Comparison of ENCODE assay signal across 16 cellular contexts in genomic region chr2:225033440-225034390, GRCh38. TPM values are rescaled to one million over a fixed set of nuclear protein-coding genes. Genes with fewer than 3 reads are reported as not detected.
DNase-seq lines count a peak whose midpoint lies in the region; ATAC-seq and TF ChIP-seq lines count a peak whose summit lies in the region.
"Had no signal": no experiment of that assay in that cellular context is flagged by ENCODE, and none has a peak within 500 bp of the region (broad histone marks: within the 10 kb centered on the region; RNA-seq: fewer than 3 reads in every experiment).

No MANE protein-coding gene starts in this region.

- peak overlapping the region; percentile 19 to 63 (median 43) for H3K27ac Mint-ChIP-seq in CD4-positive, CD25-positive, alpha-beta regulatory T cell
- peak overlapping the region in 6 of 8 donors; percentile 15 to 57 (median 34) for H3K27ac Mint-ChIP-seq in CD8-positive, alpha-beta memory T cell
- H3K27ac Mint-ChIP-seq in naive thymus-derived CD8-positive, alpha-beta T cell = peak overlapping the region; percentile 41 to 84 (median 64)
- no peak overlapping the region for H3K27ac Mint-ChIP-seq in type B pancreatic cell
- no peak overlapping the region for H3K27ac Mint-ChIP-seq in stimulated activated effector memory CD8-positive, alpha-beta T cell treated with anti-CD3 and anti-CD28 coated beads, Interleukin-12 subunit alpha, Interleukin-12 subunit beta, amount 100 ng/mL, for 72 hours
- H3K27ac Mint-ChIP-seq: WTC11 had no signal

- no peak for TF ChIP-seq CTCF in type B pancreatic cell (conservative IDR thresholded peaks at IDR 0.05)

- H3K27me3 Mint-ChIP-seq in CD4-positive, CD25-positive, alpha-beta regulatory T cell = no peaks in the 10 kb centered on the region
- no peaks in the 10 kb centered on the region for H3K27me3 Mint-ChIP-seq in CD8-positive, alpha-beta memory T cell
- H3K27me3 Mint-ChIP-seq in naive thymus-derived CD8-positive, alpha-beta T cell = no peaks in the 10 kb centered on the region
- peaks cover 48% of the 10 kb centered on the region for H3K27me3 Mint-ChIP-seq in type B pancreatic cell

- H3K36me3 Mint-ChIP-seq in CD4-positive, CD25-positive, alpha-beta regulatory T cell = peaks cover 23% of the 10 kb centered on the region
- peaks cover 7 to 39% (median 22%) of the 10 kb centered on the region in 3 donors for H3K36me3 Mint-ChIP-seq in CD8-positive, alpha-beta memory T cell
- peaks cover 9 to 38% (median 23%) of the 10 kb centered on the region in 3 donors for H3K36me3 Mint-ChIP-seq in naive thymus-derived CD8-positive, alpha-beta T cell
- H3K36me3 Mint-ChIP-seq in type B pancreatic cell = no peaks in the 10 kb centered on the region
- peaks cover 17% of the 10 kb centered on the region for H3K36me3 Mint-ChIP-seq in stimulated activated effector memory CD8-positive, alpha-beta T cell treated with anti-CD3 and anti-CD28 coated beads, Interleukin-12 subunit alpha, Interleukin-12 subunit beta, amount 100 ng/mL, for 72 hours
- H3K36me3 Mint-ChIP-seq: WTC11 had no signal

- no peak overlapping the region for H3K4me3 ChIP-seq in CD4-positive, CD25-positive, alpha-beta regulatory T cell (ENCODE audit: low read depth, low read length)
- H3K4me3 ChIP-seq in CD8-positive, alpha-beta memory T cell (ENCODE audit: low read length) = no peak overlapping the region
- H3K4me3 ChIP-seq: cardiac muscle cell, MG63, thoracic aorta had no signal

- CTCF ChIA-PET in CD8-positive, alpha-beta memory T cell (lab: Charles Lee) = interaction anchor here (1.7 kb wide), 1 partner anchor 8 kb away, joined by 3 read pairs; the partner anchor contains the start of gene DOCK10

- peaks cover 37% of the 10 kb centered on the region for H3K4me1 ChIP-seq in CD4-positive, CD25-positive, alpha-beta regulatory T cell (ENCODE audit: control insufficient read depth, insufficient read depth, low read length, poor library complexity, severe bottlenecking)
- peaks cover 78% of the 10 kb centered on the region for H3K4me1 ChIP-seq in CD8-positive, alpha-beta memory T cell (ENCODE audit: insufficient read depth, low read length)

- no peak overlapping the region for H3K27ac ChIP-seq in CD4-positive, CD25-positive, alpha-beta regulatory T cell (ENCODE audit: insufficient read depth, low read length, poor library complexity, severe bottlenecking)
- H3K27ac ChIP-seq in CD8-positive, alpha-beta memory T cell (ENCODE audit: low read depth, low read length) = no peak overlapping the region
- peak overlapping the region; percentile 72 for H3K27ac ChIP-seq in caudate nucleus (ENCODE audit: low read depth, low read length)
- H3K27ac ChIP-seq: cardiac muscle cell, thoracic aorta had no signal

- POLR2A ChIA-PET in CD8-positive, alpha-beta memory T cell (lab: Charles Lee) = no interaction called here
- POLR2A ChIA-PET in naive thymus-derived CD8-positive, alpha-beta T cell (lab: Charles Lee) = no interaction called here

- H3K4me1 Mint-ChIP-seq in CD4-positive, CD25-positive, alpha-beta regulatory T cell = peaks cover 40 to 83% (median 68%) of the 10 kb centered on the region in 4 donors
- H3K4me1 Mint-ChIP-seq in CD8-positive, alpha-beta memory T cell = peaks cover 67 to 90% (median 85%) of the 10 kb centered on the region in 3 donors
- H3K4me1 Mint-ChIP-seq in naive thymus-derived CD8-positive, alpha-beta T cell = peaks cover 46 to 87% (median 79%) of the 10 kb centered on the region in 4 donors
- peaks cover 7% of the 10 kb centered on the region for H3K4me1 Mint-ChIP-seq in type B pancreatic cell (ENCODE audit: unreplicated experiment)
- peaks cover 72% of the 10 kb centered on the region for H3K4me1 Mint-ChIP-seq in stimulated activated effector memory CD8-positive, alpha-beta T cell treated with anti-CD3 and anti-CD28 coated beads, Interleukin-12 subunit alpha, Interleukin-12 subunit beta, amount 100 ng/mL, for 72 hours

- no peaks in the 10 kb centered on the region for H3K27me3 ChIP-seq in CD4-positive, CD25-positive, alpha-beta regulatory T cell (ENCODE audit: control insufficient read depth, insufficient read depth, low read length)
- no peaks in the 10 kb centered on the region for H3K27me3 ChIP-seq in CD8-positive, alpha-beta memory T cell (ENCODE audit: insufficient read depth, low read length, poor library complexity, severe bottlenecking)
- H3K27me3 ChIP-seq: MG63 had no signal

- no peaks in the 10 kb centered on the region for H3K9me3 Mint-ChIP-seq in CD4-positive, CD25-positive, alpha-beta regulatory T cell
- H3K9me3 Mint-ChIP-seq in CD8-positive, alpha-beta memory T cell = no peaks in the 10 kb centered on the region
- no peaks in the 10 kb centered on the region for H3K9me3 Mint-ChIP-seq in naive thymus-derived CD8-positive, alpha-beta T cell
- peaks cover 8% of the 10 kb centered on the region for H3K9me3 Mint-ChIP-seq in type B pancreatic cell
- no peaks in the 10 kb centered on the region for H3K9me3 Mint-ChIP-seq in stimulated activated effector memory CD8-positive, alpha-beta T cell treated with anti-CD3 and anti-CD28 coated beads, Interleukin-12 subunit alpha, Interleukin-12 subunit beta, amount 100 ng/mL, for 72 hours
- H3K9me3 Mint-ChIP-seq: WTC11 had no signal

- H3K9me3 ChIP-seq in CD4-positive, CD25-positive, alpha-beta regulatory T cell (ENCODE audit: control insufficient read depth in 2 of 2, low read length in 2 of 2) = no peaks in the 10 kb centered on the region
- no peaks in the 10 kb centered on the region for H3K9me3 ChIP-seq in CD8-positive, alpha-beta memory T cell (ENCODE audit: low read length)
- H3K9me3 ChIP-seq: MG63, thoracic aorta had no signal

- H3K4me3 Mint-ChIP-seq in CD4-positive, CD25-positive, alpha-beta regulatory T cell = peak overlapping the region in 2 of 4 donors; percentile 24 to 53
- H3K4me3 Mint-ChIP-seq in CD8-positive, alpha-beta memory T cell = peak overlapping the region in 4 of 7 donors; percentile 8 to 51 (median 33)
- peak overlapping the region in 6 of 10 donors; percentile 0 to 54 (median 42) for H3K4me3 Mint-ChIP-seq in naive thymus-derived CD8-positive, alpha-beta T cell
- H3K4me3 Mint-ChIP-seq in type B pancreatic cell = no peak overlapping the region
- no peak overlapping the region for H3K4me3 Mint-ChIP-seq in stimulated activated effector memory CD8-positive, alpha-beta T cell treated with anti-CD3 and anti-CD28 coated beads, Interleukin-12 subunit alpha, Interleukin-12 subunit beta, amount 100 ng/mL, for 72 hours
- H3K4me3 Mint-ChIP-seq: WTC11 had no signal

- no peak for ATAC-seq in CD4-positive, CD25-positive, alpha-beta regulatory T cell (ENCODE audit: low read depth in 2 of 2)
- no peak for ATAC-seq in naive thymus-derived CD8-positive, alpha-beta T cell
- no peak for ATAC-seq in stimulated activated effector memory CD8-positive, alpha-beta T cell treated with anti-CD3 and anti-CD28 coated beads, Interleukin-12 subunit alpha, Interleukin-12 subunit beta, amount 100 ng/mL, for 72 hours
- ATAC-seq: sciatic nerve, WTC11 had no signal

- H3K36me3 ChIP-seq in CD4-positive, CD25-positive, alpha-beta regulatory T cell (ENCODE audit: control insufficient read depth, insufficient read depth, low read length) = peaks cover 8% of the 10 kb centered on the region
- no peaks in the 10 kb centered on the region for H3K36me3 ChIP-seq in CD8-positive, alpha-beta memory T cell (ENCODE audit: insufficient read depth, low read length)
- H3K36me3 ChIP-seq: cardiac muscle cell, MG63, thoracic aorta had no signal

- DNase-seq in CD4-positive, CD25-positive, alpha-beta regulatory T cell = no peak
- no peak for DNase-seq in CD8-positive, alpha-beta memory T cell
- DNase-seq in caudate nucleus (lab: John Stamatoyannopoulos, UW) = peak in 18 of 61 donors; percentile 1 to 55 (median 24)
- DNase-seq in naive thymus-derived CD8-positive, alpha-beta T cell = no peak
- DNase-seq in type B pancreatic cell (ENCODE audit: extremely low spot score, unreplicated experiment) = no peak
- no peak for DNase-seq in EL
- DNase-seq in stimulated activated effector memory CD8-positive, alpha-beta T cell treated with anti-CD3 and anti-CD28 coated beads, Interleukin-12 subunit alpha, Interleukin-12 subunit beta, amount 100 ng/mL, for 72 hours (ENCODE audit: low spot score in 2 of 2) = no peak
- DNase-seq: GF-D8, GOT3, MG63, NCI-H187, NCI-H446 treated with DMSO at 0.1 percent for 48 hours had no signal

RNA-seq across cellular contexts. Expression of gene DOCK10, which starts 8.6 kb away (rescaled TPM):
- total RNA-seq in CD4-positive, CD25-positive, alpha-beta regulatory T cell = 222 TPM
- polyA plus RNA-seq in CD4-positive, CD25-positive, alpha-beta regulatory T cell = 10 to 100 TPM; 28.3 to 47.7 (median 34.9) TPM
- 100 to 1,000 TPM; 135 to 138 TPM for total RNA-seq in CD8-positive, alpha-beta memory T cell
- 52.4 TPM for polyA plus RNA-seq in CD8-positive, alpha-beta memory T cell
- total RNA-seq in naive thymus-derived CD8-positive, alpha-beta T cell = 100 to 1,000 TPM; 165 to 180 TPM
- 10 to 100 TPM; 34.1 to 57.9 (median 47.8) TPM for polyA plus RNA-seq in naive thymus-derived CD8-positive, alpha-beta T cell
- 1.7 and 3.5 TPM in 2 replicates for total RNA-seq in type B pancreatic cell (ENCODE audit: low replicate concordance)
- total RNA-seq: cardiac muscle cell had no signal
- polyA plus RNA-seq: cardiac muscle cell had no signal

Comparison
In these comparisons a context has a peak if more than half of its experiments do, and no peak if none do; other contexts are left out.
1. H3K27ac Mint-ChIP-seq: peak in CD4-positive, CD25-positive, alpha-beta regulatory T cell (3 of 3), CD8-positive, alpha-beta memory T cell (6 of 8) and naive thymus-derived CD8-positive, alpha-beta T cell (10 of 10); none in type B pancreatic cell (single experiment) and stimulated activated effector memory CD8-positive, alpha-beta T cell treated with anti-CD3 and anti-CD28 coated beads, Interleukin-12 subunit alpha, Interleukin-12 subunit beta, amount 100 ng/mL, for 72 hours (single experiment).
2. H3K4me3 Mint-ChIP-seq: peak in CD8-positive, alpha-beta memory T cell (4 of 7) and naive thymus-derived CD8-positive, alpha-beta T cell (6 of 10); none in type B pancreatic cell (single experiment) and stimulated activated effector memory CD8-positive, alpha-beta T cell treated with anti-CD3 and anti-CD28 coated beads, Interleukin-12 subunit alpha, Interleukin-12 subunit beta, amount 100 ng/mL, for 72 hours (single experiment).
3. RNA of gene DOCK10, which starts 8.6 kb away (total RNA-seq): 222 TPM in CD4-positive, CD25-positive, alpha-beta regulatory T cell (single experiment), 165 to 180 TPM in naive thymus-derived CD8-positive, alpha-beta T cell and 135 to 138 TPM in CD8-positive, alpha-beta memory T cell; 1.7 to 3.5 TPM in type B pancreatic cell; every median in the first group is over 10 times any median in the second.